Comparison of ENCODE assay signal across 1 cellular context in the genomic region with DNA sequence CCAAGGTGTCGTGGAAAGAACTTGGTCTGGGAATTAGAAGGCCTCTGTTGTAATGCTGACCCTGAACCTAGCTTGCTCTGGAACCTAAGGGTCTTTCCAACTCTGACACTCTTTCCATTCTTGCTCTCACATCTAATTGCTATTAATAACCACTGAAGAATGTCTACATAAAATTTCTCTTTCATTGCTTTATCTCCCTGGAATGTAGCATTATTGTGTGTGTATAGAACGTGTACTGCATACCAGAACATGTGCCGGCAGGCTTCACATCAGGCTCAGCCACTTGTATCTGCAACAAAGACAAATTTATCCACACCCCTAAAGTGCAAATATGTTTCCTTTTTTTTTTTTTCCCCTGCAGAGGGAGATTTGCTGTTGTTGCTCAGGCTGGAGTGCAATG.
A peak's percentile ranks its signal among the peaks of the same experiment; 100 is the strongest.
TF ChIP-seq lines count a peak whose summit lies in the region.

No MANE protein-coding gene starts in this region.

TF ChIP-seq in HepG2, 621 proteins besides CTCF, POLR2A, EP300 and RAD21:
- TF ChIP-seq MNT (IDR thresholded peaks at IDR 0.05) (peak; percentile 28; the same call in 1 of the 2 replicates), NFYB (CRISPR knock-in tag; IDR thresholded peaks at IDR 0.05) (no peak), ELF4 (CRISPR knock-in tag; IDR thresholded peaks at IDR 0.05; ENCODE audit: borderline replicate concordance) (no peak), ZNF792 (CRISPR knock-in tag; IDR thresholded peaks at IDR 0.05) (no peak), HIVEP1 (CRISPR knock-in tag; IDR thresholded peaks at IDR 0.05) (no peak), ETV6 (CRISPR knock-in tag; conservative IDR thresholded peaks at IDR 0.05) (no peak), ZNF543 (CRISPR knock-in tag; IDR thresholded peaks at IDR 0.05) (no peak)
- TF ChIP-seq, protein P1, sequence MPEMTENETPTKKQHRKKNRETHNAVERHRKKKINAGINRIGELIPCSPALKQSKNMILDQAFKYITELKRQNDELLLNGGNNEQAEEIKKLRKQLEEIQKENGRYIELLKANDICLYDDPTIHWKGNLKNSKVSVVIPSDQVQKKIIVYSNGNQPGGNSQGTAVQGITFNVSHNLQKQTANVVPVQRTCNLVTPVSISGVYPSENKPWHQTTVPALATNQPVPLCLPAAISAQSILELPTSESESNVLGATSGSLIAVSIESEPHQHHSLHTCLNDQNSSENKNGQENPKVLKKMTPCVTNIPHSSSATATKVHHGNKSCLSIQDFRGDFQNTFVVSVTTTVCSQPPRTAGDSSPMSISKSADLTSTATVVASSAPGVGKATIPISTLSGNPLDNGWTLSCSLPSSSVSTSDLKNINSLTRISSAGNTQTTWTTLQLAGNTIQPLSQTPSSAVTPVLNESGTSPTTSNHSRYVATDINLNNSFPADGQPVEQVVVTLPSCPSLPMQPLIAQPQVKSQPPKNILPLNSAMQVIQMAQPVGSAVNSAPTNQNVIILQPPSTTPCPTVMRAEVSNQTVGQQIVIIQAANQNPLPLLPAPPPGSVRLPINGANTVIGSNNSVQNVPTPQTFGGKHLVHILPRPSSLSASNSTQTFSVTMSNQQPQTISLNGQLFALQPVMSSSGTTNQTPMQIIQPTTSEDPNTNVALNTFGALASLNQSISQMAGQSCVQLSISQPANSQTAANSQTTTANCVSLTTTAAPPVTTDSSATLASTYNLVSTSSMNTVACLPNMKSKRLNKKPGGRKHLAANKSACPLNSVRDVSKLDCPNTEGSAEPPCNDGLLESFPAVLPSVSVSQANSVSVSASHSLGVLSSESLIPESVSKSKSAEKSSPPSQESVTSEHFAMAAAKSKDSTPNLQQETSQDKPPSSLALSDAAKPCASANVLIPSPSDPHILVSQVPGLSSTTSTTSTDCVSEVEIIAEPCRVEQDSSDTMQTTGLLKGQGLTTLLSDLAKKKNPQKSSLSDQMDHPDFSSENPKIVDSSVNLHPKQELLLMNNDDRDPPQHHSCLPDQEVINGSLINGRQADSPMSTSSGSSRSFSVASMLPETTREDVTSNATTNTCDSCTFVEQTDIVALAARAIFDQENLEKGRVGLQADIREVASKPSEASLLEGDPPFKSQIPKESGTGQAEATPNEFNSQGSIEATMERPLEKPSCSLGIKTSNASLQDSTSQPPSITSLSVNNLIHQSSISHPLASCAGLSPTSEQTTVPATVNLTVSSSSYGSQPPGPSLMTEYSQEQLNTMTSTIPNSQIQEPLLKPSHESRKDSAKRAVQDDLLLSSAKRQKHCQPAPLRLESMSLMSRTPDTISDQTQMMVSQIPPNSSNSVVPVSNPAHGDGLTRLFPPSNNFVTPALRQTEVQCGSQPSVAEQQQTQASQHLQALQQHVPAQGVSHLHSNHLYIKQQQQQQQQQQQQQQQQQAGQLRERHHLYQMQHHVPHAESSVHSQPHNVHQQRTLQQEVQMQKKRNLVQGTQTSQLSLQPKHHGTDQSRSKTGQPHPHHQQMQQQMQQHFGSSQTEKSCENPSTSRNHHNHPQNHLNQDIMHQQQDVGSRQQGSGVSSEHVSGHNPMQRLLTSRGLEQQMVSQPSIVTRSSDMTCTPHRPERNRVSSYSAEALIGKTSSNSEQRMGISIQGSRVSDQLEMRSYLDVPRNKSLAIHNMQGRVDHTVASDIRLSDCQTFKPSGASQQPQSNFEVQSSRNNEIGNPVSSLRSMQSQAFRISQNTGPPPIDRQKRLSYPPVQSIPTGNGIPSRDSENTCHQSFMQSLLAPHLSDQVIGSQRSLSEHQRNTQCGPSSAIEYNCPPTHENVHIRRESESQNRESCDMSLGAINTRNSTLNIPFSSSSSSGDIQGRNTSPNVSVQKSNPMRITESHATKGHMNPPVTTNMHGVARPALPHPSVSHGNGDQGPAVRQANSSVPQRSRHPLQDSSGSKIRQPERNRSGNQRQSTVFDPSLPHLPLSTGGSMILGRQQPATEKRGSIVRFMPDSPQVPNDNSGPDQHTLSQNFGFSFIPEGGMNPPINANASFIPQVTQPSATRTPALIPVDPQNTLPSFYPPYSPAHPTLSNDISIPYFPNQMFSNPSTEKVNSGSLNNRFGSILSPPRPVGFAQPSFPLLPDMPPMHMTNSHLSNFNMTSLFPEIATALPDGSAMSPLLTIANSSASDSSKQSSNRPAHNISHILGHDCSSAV (CRISPR knock-in tag; IDR thresholded peaks at IDR 0.05; ENCODE audit: borderline replicate concordance) = no peak
